Comparison of ENCODE assay signal across 20 cellular contexts in the genomic region with DNA sequence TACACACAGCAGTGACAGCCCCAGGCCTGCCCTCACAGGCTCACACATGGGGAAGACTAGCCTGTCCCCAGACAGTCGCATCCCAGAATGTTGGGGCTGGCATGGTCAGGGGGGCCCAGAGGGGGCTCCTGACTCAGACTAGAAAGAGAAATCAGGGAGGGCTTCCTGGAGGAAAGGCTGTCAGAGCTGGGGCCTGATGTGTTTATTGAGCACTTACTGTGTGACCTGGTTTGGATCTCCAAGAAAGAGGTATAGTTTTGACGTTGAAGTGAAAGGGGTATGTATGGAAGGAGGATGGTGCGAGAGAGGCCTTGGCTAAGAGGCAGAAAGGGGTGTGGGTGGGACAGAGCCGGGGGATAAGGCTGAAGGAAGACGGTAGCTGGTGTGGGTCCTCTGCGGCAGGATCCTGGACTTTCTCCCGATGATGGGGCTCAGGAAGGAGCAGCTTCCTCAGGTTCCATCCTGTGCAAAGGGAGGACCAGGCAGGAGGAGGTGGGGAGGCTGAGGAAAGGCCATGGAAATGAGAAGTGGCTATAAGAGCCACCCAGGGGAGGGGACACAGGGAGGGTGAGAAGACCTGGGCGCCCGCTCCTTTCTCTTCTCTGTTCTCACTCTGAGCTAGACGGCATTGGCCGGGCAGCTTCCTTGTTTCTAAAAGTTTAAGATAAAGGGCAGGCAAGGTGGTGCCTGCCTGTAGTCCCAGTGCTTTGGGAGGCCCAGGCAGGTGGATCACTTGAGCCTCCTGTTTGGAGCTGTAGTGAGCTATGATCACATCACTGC. TPM values are rescaled to one million over a fixed set of nuclear protein-coding genes. Genes with fewer than 3 reads are reported as not detected.
A peak's percentile ranks its signal among the peaks of the same experiment; 100 is the strongest.
DNase-seq lines count a peak whose midpoint lies in the region; ATAC-seq, FAIRE-seq and TF ChIP-seq lines count a peak whose summit lies in the region.
"Had no signal": no experiment of that assay in that cellular context is flagged by ENCODE, and none has a peak within 500 bp of the region (broad histone marks: within the 10 kb centered on the region; RNA-seq: fewer than 3 reads in every experiment).

No MANE protein-coding gene starts in this region.

- no peak overlapping the region for H3K9ac ChIP-seq in HepG2 (ENCODE audit: insufficient read depth, low read depth, low read length)

- no peak for TF ChIP-seq POLR2A in HepG2 (IDR thresholded peaks at IDR 0.05; ENCODE audit: insufficient read depth in 1 of 2, low read depth in 2 of 2, low read length in 2 of 2)
- TF ChIP-seq POLR2A in right lobe of liver (IDR thresholded peaks at IDR 0.05) = no peak

- no peak for FAIRE-seq in HepG2 (lab: Jason Lieb, UNC)
- FAIRE-seq in bronchial epithelial cell (lab: Jason Lieb, UNC) = peak; percentile 28
- FAIRE-seq: RCC 7860 had no signal

- 77% methylated on average over 10 of the region's 11 CpGs for WGBS in HepG2 (ENCODE audit: low lambda C conversion rate)
- WGBS in right lobe of liver (ENCODE audit: insufficient coverage, low coverage, low lambda C conversion rate, missing lambda C conversion rate) = 68% methylated on average over 6 of the region's 11 CpGs

- POLR2A ChIA-PET in HepG2 (lab: Yijun Ruan, JAX) = no interaction called here

- no peaks in the 10 kb centered on the region for H4K20me1 ChIP-seq in HepG2 (ENCODE audit: insufficient read depth, low read length)

- no peak overlapping the region for H3K4me2 ChIP-seq in HepG2 (ENCODE audit: low read depth, low read length)

- TF ChIP-seq CTCF in HepG2 (CRISPR knock-in tag; IDR thresholded peaks at IDR 0.05) (no peak), right lobe of liver (IDR thresholded peaks at IDR 0.05) (no peak), bronchial epithelial cell (IDR thresholded peaks at IDR 0.05; ENCODE audit: insufficient read depth, low read length, severe bottlenecking) (no peak), upper lobe of right lung (IDR thresholded peaks at IDR 0.05) (no peak)

- H3K27me3 ChIP-seq in HepG2 (ENCODE audit: control insufficient read depth in 1 of 2, insufficient read depth in 2 of 2, low read length in 2 of 2) (no peaks in the 10 kb centered on the region), right lobe of liver (no peaks in the 10 kb centered on the region), bronchial epithelial cell (ENCODE audit: control insufficient read depth, insufficient read depth, low read length) (no peaks in the 10 kb centered on the region), upper lobe of right lung (no peaks in the 10 kb centered on the region)

- H2AFZ ChIP-seq in HepG2 (ENCODE audit: low read length) = no peak overlapping the region

- ATAC-seq in HepG2 (no peak; the same call in 2 of the 3 replicates), right lobe of liver (no peak), upper lobe of right lung (peak; percentile 22)
- ATAC-seq: HCT116 had no signal

- H3K4me1 ChIP-seq in HepG2 (ENCODE audit: insufficient read depth, low read length) = peaks cover 47% of the 10 kb centered on the region
- H3K4me1 ChIP-seq in right lobe of liver = peaks cover 0 to 15% (median 8%) of the 10 kb centered on the region in 4 donors
- no peaks in the 10 kb centered on the region for H3K4me1 ChIP-seq in upper lobe of right lung

- intact Hi-C loops in HepG2 (cut with micrococcal nuclease; ENCODE audit: unreplicated experiment) = no loop called here
- intact Hi-C loops in right lobe of liver (cut with DNase I) = no loop called here
- intact Hi-C loops in upper lobe of right lung (cut with DNase I) = no loop called here

- no peak for TF ChIP-seq RAD21 in HepG2 (CRISPR knock-in tag; IDR thresholded peaks at IDR 0.05)

- H3K36me3 ChIP-seq in HepG2 (replicated peaks in 1 of 2; ENCODE audit: control insufficient read depth in 1 of 2, insufficient read depth in 2 of 2, low read length in 2 of 2) (no peaks in the 10 kb centered on the region), right lobe of liver (no peaks in the 10 kb centered on the region), bronchial epithelial cell (ENCODE audit: control insufficient read depth, insufficient read depth, low read length) (no peaks in the 10 kb centered on the region), upper lobe of right lung (no peaks in the 10 kb centered on the region)

- CTCF ChIA-PET in HepG2 (lab: Yijun Ruan, JAX; ENCODE audit: low intra/inter-chr PET ratio, low total read pairs) = no interaction called here

- no peaks in the 10 kb centered on the region for H3K79me2 ChIP-seq in HepG2 (ENCODE audit: insufficient read depth, low read length)

- H3K4me3 ChIP-seq in HepG2 (replicated peaks in 1 of 3; ENCODE audit: insufficient read depth in 1 of 3, low read depth in 2 of 3, low read length in 3 of 3) (no peak overlapping the region), right lobe of liver (no peak overlapping the region), bronchial epithelial cell (ENCODE audit: low read depth, low read length) (no peak overlapping the region), upper lobe of right lung (no peak overlapping the region)

- H3K9me3 ChIP-seq in HepG2 (ENCODE audit: low read length) = no peaks in the 10 kb centered on the region
- H3K9me3 ChIP-seq in right lobe of liver = no peaks in the 10 kb centered on the region
- H3K9me3 ChIP-seq in upper lobe of right lung = no peaks in the 10 kb centered on the region

- BruUV-seq in HepG2 (replicated peaks; lab: Mats Ljungman, UMichigan) = no TSS peak

- no peak overlapping the region for H3K27ac ChIP-seq in HepG2 (ENCODE audit: extremely low read length, insufficient read depth, low read length)
- H3K27ac ChIP-seq in right lobe of liver = no peak overlapping the region
- H3K27ac ChIP-seq in upper lobe of right lung = no peak overlapping the region

- DNase-seq in HepG2 (ENCODE audit: low spot score) (no peak), right lobe of liver (no peak), MV-4-11 (lab: John Stamatoyannopoulos, UW) (peak; percentile 40), bronchial epithelial cell (ENCODE audit: low read depth) (no peak), upper lobe of right lung (no peak), GM19240 (ENCODE audit: insufficient read length, low spot score) (no peak), SK-N-DZ (ENCODE audit: low spot score) (no peak)
- no peak for DNase-seq in stimulated activated naive CD4-positive, alpha-beta T cell (lab: John Stamatoyannopoulos, UW)
- DNase-seq: Calu3; CD4-positive, alpha-beta memory T cell; KG1; NCI-H1105 treated with DMSO at 0.1 percent for 48 hours; NCI-H1694 treated with DMSO at 0.1 percent for 48 hours; NCI-H2107; NCI-H2227 treated with DMSO at 0.1 percent for 48 hours; NCI-H524; SIG-M5 had no signal

- no peak for TF ChIP-seq EP300 in HepG2 (IDR thresholded peaks at IDR 0.05; ENCODE audit: low read depth in 2 of 2, low read length in 2 of 2)
- no peak for TF ChIP-seq EP300 in HepG2 (CRISPR knock-in tag; IDR thresholded peaks at IDR 0.05; ENCODE audit: borderline replicate concordance)

- in situ Hi-C loops in HepG2 (cut with HindIII; ENCODE audit: extremely low pct_ligation_motif_present, low pct_unique_long_range_greater_than_20kb) = no loop called here

RNA-seq across cellular contexts. Expression of gene BCL3, which starts 16.1 kb away (rescaled TPM):
- total RNA-seq in HepG2 (2016; rRNA removed; fragmentation: Illumina TruSeq; extraction: Trizol) (2.0 and 4.0 TPM in 2 replicates), right lobe of liver (10 to 100 TPM; 24.1 to 95.6 (median 31.3) TPM), bronchial epithelial cell (2.1 and 4.7 TPM in 2 replicates), upper lobe of right lung (87.4 TPM)
- total RNA-seq in HepG2 (2016; cell fraction: cytosol; rRNA removed; fragmentation: Illumina TruSeq; extraction: Trizol; ENCODE audit: low read depth) = 4.5 and 8.9 TPM in 2 replicates
- 1.9 and 4.2 TPM in 2 replicates for total RNA-seq in HepG2 (2016; cell fraction: insoluble cytoplasmic fraction; rRNA removed; fragmentation: Illumina TruSeq; extraction: Trizol)
- 8.2 and 10.1 TPM in 2 replicates for total RNA-seq in HepG2 (2016; cell fraction: membrane; rRNA removed; fragmentation: Illumina TruSeq; extraction: Trizol)
- total RNA-seq in HepG2 (2016; cell fraction: nucleus; rRNA removed; fragmentation: Illumina TruSeq; extraction: Trizol) = 3.1 and 4.6 TPM in 2 replicates
- polyA plus RNA-seq in HepG2 (2011; rRNA removed) = 2.3 and 2.6 TPM in 2 replicates
- 1.8 and 3.4 TPM in 2 replicates for polyA plus RNA-seq in HepG2 (2011; cell fraction: cytosol; rRNA removed)
- polyA plus RNA-seq in HepG2 (2011; cell fraction: nucleus; rRNA removed) = 23.1 and 29.5 TPM in 2 replicates
- polyA plus RNA-seq in HepG2 (2012) = 6.8 and 9.9 TPM in 2 replicates
- 13.0 TPM in 2 replicates for polyA plus RNA-seq in HepG2 (2016; cell fraction: cytosol; fragmentation: Illumina TruSeq; extraction: Trizol; ENCODE audit: low read depth)
- polyA plus RNA-seq in HepG2 (2016; cell fraction: insoluble cytoplasmic fraction; fragmentation: Illumina TruSeq; extraction: Trizol; ENCODE audit: low read depth) = 8.2 and 12.0 TPM in 2 replicates
- polyA plus RNA-seq in HepG2 (2016; cell fraction: membrane; fragmentation: Illumina TruSeq; extraction: Trizol; ENCODE audit: low read depth) = 18.9 and 20.6 TPM in 2 replicates
- polyA plus RNA-seq in HepG2 (2016; cell fraction: nucleus; fragmentation: Illumina TruSeq; extraction: Trizol; ENCODE audit: insufficient read depth, low read depth) = 17.9 and 18.7 TPM in 2 replicates
- polyA minus RNA-seq in HepG2 (2011; rRNA and poly(A)+ RNA removed; ENCODE audit: low replicate concordance) = 5.3 and 5.6 TPM in 2 replicates
- polyA minus RNA-seq in HepG2 (2011; cell fraction: cytosol; rRNA and poly(A)+ RNA removed) = 4.7 and 5.7 TPM in 2 replicates
- 3.2 and 4.1 TPM in 2 replicates for polyA minus RNA-seq in HepG2 (2011; cell fraction: nucleus; rRNA and poly(A)+ RNA removed)
- polyA plus RNA-seq in SK-N-DZ (2014; cell fraction: cytosol; rRNA removed) = 0.08 and 0.69 TPM in 2 replicates
- 0.34 and 1.4 TPM in 2 replicates for polyA plus RNA-seq in SK-N-DZ (2014; cell fraction: nucleus; rRNA removed)

RNA-seq across cellular contexts. Expression of gene CEACAM16, which starts 33.5 kb away (rescaled TPM):
- total RNA-seq in HepG2 (2016; rRNA removed; fragmentation: Illumina TruSeq; extraction: Trizol) (not detected in 2 replicates), right lobe of liver (not detected), bronchial epithelial cell (not detected in 2 replicates), upper lobe of right lung (not detected)
- total RNA-seq in HepG2 (2016; cell fraction: cytosol; rRNA removed; fragmentation: Illumina TruSeq; extraction: Trizol; ENCODE audit: low read depth) = not detected in 2 replicates
- not detected in 2 replicates for total RNA-seq in HepG2 (2016; cell fraction: insoluble cytoplasmic fraction; rRNA removed; fragmentation: Illumina TruSeq; extraction: Trizol)
- total RNA-seq in HepG2 (2016; cell fraction: membrane; rRNA removed; fragmentation: Illumina TruSeq; extraction: Trizol) = not detected in 2 replicates
- total RNA-seq in HepG2 (2016; cell fraction: nucleus; rRNA removed; fragmentation: Illumina TruSeq; extraction: Trizol) = not detected in 2 replicates
- polyA plus RNA-seq in HepG2 (2011; rRNA removed) = not detected in 2 replicates
- polyA plus RNA-seq in HepG2 (2011; cell fraction: cytosol; rRNA removed) = not detected in 2 replicates
- not detected in 2 replicates for polyA plus RNA-seq in HepG2 (2011; cell fraction: nucleus; rRNA removed)
- not detected in 2 replicates for polyA plus RNA-seq in HepG2 (2012)
- not detected in 2 replicates for polyA plus RNA-seq in HepG2 (2016; cell fraction: cytosol; fragmentation: Illumina TruSeq; extraction: Trizol; ENCODE audit: low read depth)
- polyA plus RNA-seq in HepG2 (2016; cell fraction: insoluble cytoplasmic fraction; fragmentation: Illumina TruSeq; extraction: Trizol; ENCODE audit: low read depth) = not detected in 2 replicates
- polyA plus RNA-seq in HepG2 (2016; cell fraction: membrane; fragmentation: Illumina TruSeq; extraction: Trizol; ENCODE audit: low read depth) = not detected in 2 replicates
- not detected in 2 replicates for polyA plus RNA-seq in HepG2 (2016; cell fraction: nucleus; fragmentation: Illumina TruSeq; extraction: Trizol; ENCODE audit: insufficient read depth, low read depth)
- polyA minus RNA-seq in HepG2 (2011; rRNA and poly(A)+ RNA removed; ENCODE audit: low replicate concordance) = not detected in 2 replicates
- not detected in 2 replicates for polyA minus RNA-seq in HepG2 (2011; cell fraction: cytosol; rRNA and poly(A)+ RNA removed)
- polyA minus RNA-seq in HepG2 (2011; cell fraction: nucleus; rRNA and poly(A)+ RNA removed) = not detected in 2 replicates
- polyA plus RNA-seq in SK-N-DZ (2014; cell fraction: cytosol; rRNA removed) = not detected in 2 replicates
- polyA plus RNA-seq in SK-N-DZ (2014; cell fraction: nucleus; rRNA removed) = not detected in 2 replicates
- total RNA-seq: CD4-positive, alpha-beta memory T cell; M059J had no signal
- polyA plus RNA-seq: CD4-positive, alpha-beta memory T cell had no signal

RNA-seq across cellular contexts. Expression of gene CBLC, which starts 45.3 kb away (rescaled TPM):
- 1.1 and 1.8 TPM in 2 replicates for total RNA-seq in HepG2 (2016; rRNA removed; fragmentation: Illumina TruSeq; extraction: Trizol)
- 0.81 and 0.97 TPM in 2 replicates for total RNA-seq in HepG2 (2016; cell fraction: cytosol; rRNA removed; fragmentation: Illumina TruSeq; extraction: Trizol; ENCODE audit: low read depth)
- total RNA-seq in HepG2 (2016; cell fraction: insoluble cytoplasmic fraction; rRNA removed; fragmentation: Illumina TruSeq; extraction: Trizol) = 0.91 and 1.8 TPM in 2 replicates
- 1.1 and 1.2 TPM in 2 replicates for total RNA-seq in HepG2 (2016; cell fraction: membrane; rRNA removed; fragmentation: Illumina TruSeq; extraction: Trizol)
- total RNA-seq in HepG2 (2016; cell fraction: nucleus; rRNA removed; fragmentation: Illumina TruSeq; extraction: Trizol) = 1.6 and 2.7 TPM in 2 replicates
- 2.6 and 4.3 TPM in 2 replicates for polyA plus RNA-seq in HepG2 (2011; rRNA removed)
- 1.4 and 2.1 TPM in 2 replicates for polyA plus RNA-seq in HepG2 (2011; cell fraction: cytosol; rRNA removed)
- polyA plus RNA-seq in HepG2 (2011; cell fraction: nucleus; rRNA removed) = 13.9 and 14.3 TPM in 2 replicates
- polyA plus RNA-seq in HepG2 (2012) = 1.8 and 2.3 TPM in 2 replicates
- 0.87 and 0.89 TPM in 2 replicates for polyA plus RNA-seq in HepG2 (2016; cell fraction: cytosol; fragmentation: Illumina TruSeq; extraction: Trizol; ENCODE audit: low read depth)
- polyA plus RNA-seq in HepG2 (2016; cell fraction: insoluble cytoplasmic fraction; fragmentation: Illumina TruSeq; extraction: Trizol; ENCODE audit: low read depth) = 1.1 and 1.9 TPM in 2 replicates
- polyA plus RNA-seq in HepG2 (2016; cell fraction: membrane; fragmentation: Illumina TruSeq; extraction: Trizol; ENCODE audit: low read depth) = 0.50 and 0.61 TPM in 2 replicates
- polyA plus RNA-seq in HepG2 (2016; cell fraction: nucleus; fragmentation: Illumina TruSeq; extraction: Trizol; ENCODE audit: insufficient read depth, low read depth) = 4.5 and 5.6 TPM in 2 replicates
- 0.33 and 11.2 TPM in 2 replicates for polyA minus RNA-seq in HepG2 (2011; rRNA and poly(A)+ RNA removed; ENCODE audit: low replicate concordance)
- 1.4 and 2.2 TPM in 2 replicates for polyA minus RNA-seq in HepG2 (2011; cell fraction: cytosol; rRNA and poly(A)+ RNA removed)
- polyA minus RNA-seq in HepG2 (2011; cell fraction: nucleus; rRNA and poly(A)+ RNA removed) = 3.9 and 5.8 TPM in 2 replicates
- total RNA-seq in right lobe of liver = 10 to 100 TPM in 5 of 6 experiments, 1 to 10 TPM in 1; 9.8 to 19.4 (median 15.6) TPM
- total RNA-seq in bronchial epithelial cell = 65.0 and 73.7 TPM in 2 replicates
- total RNA-seq in upper lobe of right lung = 3.2 TPM
- not detected in 2 replicates for polyA plus RNA-seq in SK-N-DZ (2014; cell fraction: cytosol; rRNA removed)
- polyA plus RNA-seq in SK-N-DZ (2014; cell fraction: nucleus; rRNA removed) = not detected in 2 replicates
- total RNA-seq: CD4-positive, alpha-beta memory T cell; M059J had no signal
- polyA plus RNA-seq: CD4-positive, alpha-beta memory T cell had no signal
